ENCODE assay signal across 1 cellular context in genomic region chr2:11387831-11388230, GRCh38.
TF ChIP-seq lines count a peak whose summit lies in the region.

No MANE protein-coding gene starts in this region.

TF ChIP-seq in HepG2, 621 proteins besides CTCF, POLR2A, EP300 and RAD21 (continued from another document and continues in another):
- peak; percentile 98 for TF ChIP-seq ZNF549 (CRISPR knock-in tag; IDR thresholded peaks at IDR 0.05)
- TF ChIP-seq, protein P1, sequence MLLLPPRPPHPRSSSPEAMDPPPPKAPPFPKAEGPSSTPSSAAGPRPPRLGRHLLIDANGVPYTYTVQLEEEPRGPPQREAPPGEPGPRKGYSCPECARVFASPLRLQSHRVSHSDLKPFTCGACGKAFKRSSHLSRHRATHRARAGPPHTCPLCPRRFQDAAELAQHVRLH (CRISPR knock-in tag; IDR thresholded peaks at IDR 0.05; ENCODE audit: borderline replicate concordance, low read depth), result 0 out of 2 replicates have a peak, but pooled peaks have one; percentile 12
- TF ChIP-seq PATZ1 (CRISPR knock-in tag; IDR thresholded peaks at IDR 0.05), result peak; percentile 64
- no peak for TF ChIP-seq ZBTB8A (CRISPR knock-in tag; IDR thresholded peaks at IDR 0.05; ENCODE audit: borderline replicate concordance, low read depth)
- TF ChIP-seq PHF21A (CRISPR knock-in tag; IDR thresholded peaks at IDR 0.05), result peak; percentile 75; the same call in 1 of the 2 replicates
- 0 out of 2 replicates have a peak, but pooled peaks have one; percentile 75 for TF ChIP-seq RORA (CRISPR knock-in tag; IDR thresholded peaks at IDR 0.05)
- no peak for TF ChIP-seq U2AF1 (optimal IDR thresholded peaks at IDR 0.05; ENCODE audit: low read depth, low read length)
- peak; percentile 25; the same call in 1 of the 2 replicates for TF ChIP-seq DRAP1 (CRISPR knock-in tag; IDR thresholded peaks at IDR 0.05)
- 0 out of 2 replicates have a peak, but pooled peaks have one; percentile 26 for TF ChIP-seq NCOA1 (CRISPR knock-in tag; IDR thresholded peaks at IDR 0.05)
- TF ChIP-seq, protein P2, sequence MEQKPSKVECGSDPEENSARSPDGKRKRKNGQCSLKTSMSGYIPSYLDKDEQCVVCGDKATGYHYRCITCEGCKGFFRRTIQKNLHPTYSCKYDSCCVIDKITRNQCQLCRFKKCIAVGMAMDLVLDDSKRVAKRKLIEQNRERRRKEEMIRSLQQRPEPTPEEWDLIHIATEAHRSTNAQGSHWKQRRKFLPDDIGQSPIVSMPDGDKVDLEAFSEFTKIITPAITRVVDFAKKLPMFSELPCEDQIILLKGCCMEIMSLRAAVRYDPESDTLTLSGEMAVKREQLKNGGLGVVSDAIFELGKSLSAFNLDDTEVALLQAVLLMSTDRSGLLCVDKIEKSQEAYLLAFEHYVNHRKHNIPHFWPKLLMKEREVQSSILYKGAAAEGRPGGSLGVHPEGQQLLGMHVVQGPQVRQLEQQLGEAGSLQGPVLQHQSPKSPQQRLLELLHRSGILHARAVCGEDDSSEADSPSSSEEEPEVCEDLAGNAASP (CRISPR knock-in tag; IDR thresholded peaks at IDR 0.05; ENCODE audit: borderline replicate concordance), result peak; percentile 45; the same call in 1 of the 2 replicates
- TF ChIP-seq RARA (CRISPR knock-in tag; IDR thresholded peaks at IDR 0.05), result peak; percentile 45; the same call in 1 of the 2 replicates
- TF ChIP-seq HIC2 (CRISPR knock-in tag; IDR thresholded peaks at IDR 0.05; ENCODE audit: low read depth), result peak; percentile 75
- TF ChIP-seq FOSL2 (CRISPR knock-in tag; IDR thresholded peaks at IDR 0.05), result peak; percentile 44; the same call in 1 of the 2 replicates
- TF ChIP-seq TCF7 (IDR thresholded peaks at IDR 0.05; ENCODE audit: low read depth), result peak; percentile 74
- TF ChIP-seq NCOA2 (CRISPR knock-in tag; IDR thresholded peaks at IDR 0.05), result peak; percentile 81
- 0 out of 2 replicates have a peak, but pooled peaks have one; percentile 36 for TF ChIP-seq SP4 (CRISPR knock-in tag; IDR thresholded peaks at IDR 0.05)
- TF ChIP-seq CBFB (CRISPR knock-in tag; IDR thresholded peaks at IDR 0.05), result peak; percentile 65; the same call in 1 of the 2 replicates
- peak; percentile 30; the same call in 1 of the 2 replicates for TF ChIP-seq CEBPB (IDR thresholded peaks at IDR 0.05; ENCODE audit: borderline replicate concordance, low read depth, low read length)
- TF ChIP-seq PAXIP1 (CRISPR knock-in tag; conservative IDR thresholded peaks at IDR 0.05), result peak; percentile 69
- TF ChIP-seq FOXA1 (IDR thresholded peaks at IDR 0.05), result peak; percentile 72
- TF ChIP-seq FOXA1 (CRISPR knock-in tag; IDR thresholded peaks at IDR 0.05), result peak; percentile 95
- TF ChIP-seq HNF1A (IDR thresholded peaks at IDR 0.05; ENCODE audit: low read depth), result peak; percentile 48; the same call in 1 of the 2 replicates
- peak; percentile 47; the same call in 1 of the 2 replicates for TF ChIP-seq HNF1A (CRISPR knock-in tag; IDR thresholded peaks at IDR 0.05; ENCODE audit: borderline replicate concordance)
- TF ChIP-seq ZNF138 (CRISPR knock-in tag; IDR thresholded peaks at IDR 0.05; ENCODE audit: low read depth), result no peak
- TF ChIP-seq ETV5 (CRISPR knock-in tag; IDR thresholded peaks at IDR 0.05; ENCODE audit: borderline replicate concordance), result peak; percentile 45; the same call in 1 of the 2 replicates
- TF ChIP-seq CEBPZ (IDR thresholded peaks at IDR 0.05; ENCODE audit: low read length), result no peak
- no peak for TF ChIP-seq FOXP1 (IDR thresholded peaks at IDR 0.05)
- TF ChIP-seq FOXP1 (CRISPR knock-in tag; IDR thresholded peaks at IDR 0.05), result peak; percentile 61; the same call in 1 of the 2 replicates
- peak; percentile 78 for TF ChIP-seq ARID5B (CRISPR knock-in tag; IDR thresholded peaks at IDR 0.05)
- peak; percentile 81 for TF ChIP-seq HDAC2 (CRISPR knock-in tag; IDR thresholded peaks at IDR 0.05)
- TF ChIP-seq GATAD1 (CRISPR knock-in tag; IDR thresholded peaks at IDR 0.05), result 0 out of 2 replicates have a peak, but pooled peaks have one; percentile 34
